ENCODE assay signal across 9 cellular contexts in genomic region chr14:52069617-52070431, GRCh38. TPM values are rescaled to one million over a fixed set of nuclear protein-coding genes. Genes with fewer than 3 reads are reported as not detected.
DNase-seq lines count a peak whose midpoint lies in the region; ATAC-seq, FAIRE-seq and TF ChIP-seq lines count a peak whose summit lies in the region.
"Had no signal": no experiment of that assay in that cellular context is flagged by ENCODE, and none has a peak within 500 bp of the region (broad histone marks: within the 10 kb centered on the region; RNA-seq: fewer than 3 reads in every experiment).

No MANE protein-coding gene starts in this region.

- H3K4me3 ChIP-seq in AG09309 (ENCODE audit: control insufficient read depth, low read depth, low read length) (peak overlapping the region; percentile 92), MG63 (peak overlapping the region; percentile 52), muscle layer of duodenum (ENCODE audit: low read depth in 1 of 2, low read length in 2 of 2) (peak overlapping the region; percentile 71 to 91)

- H3K27ac Mint-ChIP-seq in effector memory CD8-positive, alpha-beta T cell = no peak overlapping the region

- ATAC-seq in effector memory CD8-positive, alpha-beta T cell (replicated peaks) = peak; percentile 36
- no peak for ATAC-seq in HG02642 (IDR thresholded peaks at IDR 0.05; ENCODE audit: poor library complexity, unreplicated experiment)

- no peaks in the 10 kb centered on the region for H3K36me3 Mint-ChIP-seq in effector memory CD8-positive, alpha-beta T cell (ENCODE audit: insufficient read depth)

- peak overlapping the region; percentile 77 to 84 for H3K4me3 Mint-ChIP-seq in effector memory CD8-positive, alpha-beta T cell

- H3K36me3 ChIP-seq in MG63 = no peaks in the 10 kb centered on the region
- no peaks in the 10 kb centered on the region for H3K36me3 ChIP-seq in muscle layer of duodenum (ENCODE audit: control insufficient read depth in 1 of 2, insufficient read depth in 2 of 2, low read length in 2 of 2)

- H3K4me1 Mint-ChIP-seq in effector memory CD8-positive, alpha-beta T cell (ENCODE audit: low read depth in 2 of 2) = peaks cover 6 to 17% of the 10 kb centered on the region in 2 donors

- no peaks in the 10 kb centered on the region for H3K9me3 Mint-ChIP-seq in effector memory CD8-positive, alpha-beta T cell

- H3K9me3 ChIP-seq in MG63 = no peaks in the 10 kb centered on the region
- H3K9me3 ChIP-seq in muscle layer of duodenum (ENCODE audit: control insufficient read depth in 1 of 2, low read length in 2 of 2) = no peaks in the 10 kb centered on the region

- DNase-seq in AG09309 (ENCODE audit: low read depth) = no peak
- no peak for DNase-seq in MG63
- peak in 1 of 3 experiments; percentile 2 for DNase-seq in effector memory CD8-positive, alpha-beta T cell
- no peak for DNase-seq in inferior parietal cortex (ENCODE audit: extremely low spot score)
- DNase-seq in hippocampal formation (lab: John Stamatoyannopoulos, UW) = no peak
- DNase-seq in HTR-8/SVneo (ENCODE audit: insufficient read length, low spot score) = no peak

- H3K4me1 ChIP-seq in muscle layer of duodenum (ENCODE audit: control insufficient read depth in 1 of 2, insufficient read depth in 2 of 2, low read length in 2 of 2) = peaks cover 0 to 22% of the 10 kb centered on the region in 2 donors

- H3K27ac ChIP-seq in muscle layer of duodenum (ENCODE audit: low read length) = peak overlapping the region; percentile 31

- H3K27me3 ChIP-seq in MG63 (no peaks in the 10 kb centered on the region), muscle layer of duodenum (ENCODE audit: low read depth, low read length) (peaks cover 10% of the 10 kb centered on the region)

- TF ChIP-seq CTCF in AG09309 (IDR thresholded peaks at IDR 0.05; ENCODE audit: control insufficient read depth, insufficient read depth, low read depth, low read length, missing control alignments) = no peak

- FAIRE-seq in HTR-8/SVneo (lab: Jason Lieb, UNC) = no peak
- FAIRE-seq: GM18507 had no signal

- H3K27me3 Mint-ChIP-seq in effector memory CD8-positive, alpha-beta T cell = peaks cover 6 to 17% of the 10 kb centered on the region in 2 donors

RNA-seq across cellular contexts. Expression of gene NID2, which starts 1.0 kb away (rescaled TPM):
- 2.3 and 4.6 TPM in 2 replicates for total RNA-seq in MG63 (2014; rRNA removed; shearing (Covaris generic); ENCODE audit: low replicate concordance)
